Comparison of ENCODE assay signal across 20 cellular contexts in genomic region chr15:48675436-48675835, GRCh38.
"Had no signal": no experiment of that assay in that cellular context is flagged by ENCODE, and none has a peak within 500 bp of the region (broad histone marks: within the 10 kb centered on the region; RNA-seq: fewer than 3 reads in every experiment).

No MANE protein-coding gene starts in this region.

- H3K36me3 ChIP-seq: colonic mucosa, heart right ventricle, left lung, transverse colon, uterus had no signal

- H3K4me3 Mint-ChIP-seq: activated CD4-positive, alpha-beta memory T cell treated with anti-CD3 and anti-CD28 coated beads, Interleukin-2, amount 10 ng/mL, durations not matched to agents 7 days and 5 days; activated CD8-positive, alpha-beta memory T cell treated with anti-CD3 and anti-CD28 coated beads, Interleukin-2, amount 10 ng/mL, durations not matched to agents 7 days and 5 days; activated naive CD8-positive, alpha-beta T cell treated with anti-CD3 and anti-CD28 coated beads, Interleukin-2, amount 10 ng/mL, durations not matched to agents 7 days and 5 days had no signal

- H3K27me3 ChIP-seq: body of pancreas, colonic mucosa, heart right ventricle, left lung, transverse colon, uterus had no signal

- H3K9me3 ChIP-seq: body of pancreas, colonic mucosa, heart right ventricle, left lung, transverse colon, uterus had no signal

- H3K4me1 ChIP-seq: body of pancreas, colonic mucosa, left lung, transverse colon, uterus had no signal

- H3K27ac ChIP-seq: body of pancreas, colonic mucosa, heart right ventricle, left lung, transverse colon, uterus had no signal

- H3K27ac Mint-ChIP-seq: activated CD4-positive, alpha-beta memory T cell treated with anti-CD3 and anti-CD28 coated beads, Interleukin-2, amount 10 ng/mL, durations not matched to agents 7 days and 5 days; activated CD8-positive, alpha-beta memory T cell treated with anti-CD3 and anti-CD28 coated beads, Interleukin-2, amount 10 ng/mL, durations not matched to agents 7 days and 5 days; activated naive CD8-positive, alpha-beta T cell treated with anti-CD3 and anti-CD28 coated beads, Interleukin-2, amount 10 ng/mL, durations not matched to agents 7 days and 5 days; progenitor cell of endocrine pancreas had no signal

- H3K36me3 Mint-ChIP-seq: activated CD8-positive, alpha-beta memory T cell treated with anti-CD3 and anti-CD28 coated beads, Interleukin-2, amount 10 ng/mL, durations not matched to agents 7 days and 5 days; activated naive CD8-positive, alpha-beta T cell treated with anti-CD3 and anti-CD28 coated beads, Interleukin-2, amount 10 ng/mL, durations not matched to agents 7 days and 5 days had no signal

- H3K4me3 ChIP-seq: body of pancreas, colonic mucosa, heart right ventricle, left lung, transverse colon, uterus had no signal

- H3K9me3 Mint-ChIP-seq: activated CD4-positive, alpha-beta memory T cell treated with anti-CD3 and anti-CD28 coated beads, Interleukin-2, amount 10 ng/mL, durations not matched to agents 7 days and 5 days had no signal

- H3K4me1 Mint-ChIP-seq: activated CD4-positive, alpha-beta memory T cell treated with anti-CD3 and anti-CD28 coated beads, Interleukin-2, amount 10 ng/mL, durations not matched to agents 7 days and 5 days; activated CD8-positive, alpha-beta memory T cell treated with anti-CD3 and anti-CD28 coated beads, Interleukin-2, amount 10 ng/mL, durations not matched to agents 7 days and 5 days; activated naive CD8-positive, alpha-beta T cell treated with anti-CD3 and anti-CD28 coated beads, Interleukin-2, amount 10 ng/mL, durations not matched to agents 7 days and 5 days had no signal

- H3K27me3 Mint-ChIP-seq: activated CD4-positive, alpha-beta memory T cell treated with anti-CD3 and anti-CD28 coated beads, Interleukin-2, amount 10 ng/mL, durations not matched to agents 7 days and 5 days; progenitor cell of endocrine pancreas had no signal

- ATAC-seq: activated CD8-positive, alpha-beta memory T cell treated with anti-CD3 and anti-CD28 coated beads, Interleukin-2, amount 10 ng/mL, durations not matched to agents 7 days and 5 days; body of pancreas; heart right ventricle; left lung; stimulated activated naive CD8-positive, alpha-beta T cell treated with anti-CD3 and anti-CD28 coated beads, Interleukin-15, Interleukin-2, amounts not matched to agents 100 U/mL and 50 U/mL, for 24 hours had no signal

- DNase-seq: activated CD4-positive, alpha-beta memory T cell treated with anti-CD3 and anti-CD28 coated beads, Interleukin-2, amount 10 ng/mL, durations not matched to agents 7 days and 5 days; activated CD4-positive, alpha-beta T cell treated with anti-CD3 and anti-CD28 coated beads for 48 hours; activated CD4-positive, CD25-positive, alpha-beta regulatory T cell; activated CD8-positive, alpha-beta memory T cell treated with anti-CD3 and anti-CD28 coated beads, Interleukin-2, amount 10 ng/mL, durations not matched to agents 7 days and 5 days; activated naive CD4-positive, alpha-beta T cell treated with Interleukin-2 at 50 U/mL for 16 hours; activated naive CD8-positive, alpha-beta T cell treated with anti-CD3 and anti-CD28 coated beads, Interleukin-2, amount 10 ng/mL, durations not matched to agents 7 days and 5 days; amygdala; body of pancreas; central memory CD4-positive, alpha-beta T cell; colonic mucosa; heart right ventricle; left lung; mammary epithelial cell; occipital lobe; stimulated activated CD4-positive, alpha-beta T cell treated with anti-CD3 and anti-CD28 coated beads, Interleukin-2, amount 100 ng/mL, for 24 hours; stimulated activated naive CD8-positive, alpha-beta T cell treated with anti-CD3 and anti-CD28 coated beads, Interleukin-15, Interleukin-2, amounts not matched to agents 100 U/mL and 50 U/mL, for 24 hours; substantia nigra; transverse colon; uterus had no signal
